ENCODE assay signal across 30 cellular contexts in genomic region chr7:132178393-132178765, GRCh38.
"Had no signal": no experiment of that assay in that cellular context is flagged by ENCODE, and none has a peak within 500 bp of the region (broad histone marks: within the 10 kb centered on the region; RNA-seq: fewer than 3 reads in every experiment).

No MANE protein-coding gene starts in this region.

- H3K9me3 ChIP-seq: MG63, SJCRH30, SK-N-SH had no signal

- ATAC-seq: activated CD8-positive, alpha-beta memory T cell treated with anti-CD3 and anti-CD28 coated beads, Interleukin-2, amount 10 ng/mL, durations not matched to agents 7 days and 5 days; Panc1; Right ventricle myocardium inferior had no signal

- H3K9me3 Mint-ChIP-seq: activated B cell treated with CpG ODN at 0.5 μM for 24 hours; activated CD4-positive, alpha-beta T cell treated with anti-CD3 and anti-CD28 coated beads, Interleukin-2, amount 10 ng/mL, durations not matched to agents 24 days and 14 days; activated naive CD4-positive, alpha-beta T cell treated with anti-CD3 and anti-CD28 coated beads, Interleukin-2, amount 50 U/mL, for 24 hours; activated T-cell treated with anti-CD3 and anti-CD28 coated beads, Interleukin-2, amount 50 U/mL, for 24 hours; activated T-helper 1 cell treated with anti-CD3 and anti-CD28 coated beads, Interleukin-12 subunit alpha, Interleukin-12 subunit beta, Interleukin-2, Interleukin-4 antibody, amounts not matched to agents 30 ng/mL and 10 ng/mL and 1 ng/mL, durations not matched to agents 14 hours and 24 hours and 36 hours; T-helper 1 cell treated with Interleukin-12 subunit alpha and Interleukin-12 subunit beta and Interleukin-4 antibody, amounts not matched to agents 30 μg/mL and 1 μg/mL, for 36 hours had no signal

- H3K27me3 ChIP-seq: MG63, SJCRH30 had no signal

- H3K36me3 ChIP-seq: MG63, SJCRH30 had no signal

- DNase-seq: activated B cell treated with CpG ODN at 0.5 μM for 24 hours; activated CD4-positive, alpha-beta T cell treated with anti-CD3 and anti-CD28 coated beads for 1 hour; activated CD4-positive, alpha-beta T cell treated with anti-CD3 and anti-CD28 coated beads, Interleukin-2, amount 10 ng/mL, durations not matched to agents 24 days and 14 days; activated CD4-positive, alpha-beta T cell treated with anti-CD3 and anti-CD28 coated beads, Interleukin-2, amount 50 U/mL, for 48 hours; activated CD8-positive, alpha-beta memory T cell treated with anti-CD3 and anti-CD28 coated beads, Interleukin-2, amount 10 ng/mL, durations not matched to agents 7 days and 5 days; activated effector memory CD4-positive, alpha-beta T cell treated with Interleukin-2 at 50 U/mL for 16 hours; activated naive CD4-positive, alpha-beta T cell; activated T-cell treated with anti-CD3 and anti-CD28 coated beads, Interleukin-2, amount 50 U/mL, for 24 hours; MG63; MV-4-11; NCI-H1092 treated with DMSO at 0.1 percent for 48 hours; NCI-H1417 treated with DMSO at 0.1 percent for 48 hours; NCI-H1694; NCI-H2029; NCI-H2107; NCI-H2171 treated with DMSO at 0.1 percent for 48 hours; NCI-H226; NCI-H526; NCI-H774; OCI-M1; RPMI8226; SJCRH30; SK-N-SH; SW 1271 had no signal

- H3K27ac ChIP-seq: SJCRH30 had no signal

- H3K4me1 Mint-ChIP-seq: activated B cell treated with CpG ODN at 0.5 μM for 24 hours; activated CD4-positive, alpha-beta T cell treated with anti-CD3 and anti-CD28 coated beads, Interleukin-2, amount 10 ng/mL, durations not matched to agents 24 days and 14 days; activated CD8-positive, alpha-beta memory T cell treated with anti-CD3 and anti-CD28 coated beads, Interleukin-2, amount 10 ng/mL, durations not matched to agents 7 days and 5 days; activated naive CD4-positive, alpha-beta T cell treated with anti-CD3 and anti-CD28 coated beads, Interleukin-2, amount 50 U/mL, for 24 hours had no signal

- H3K36me3 Mint-ChIP-seq: activated CD8-positive, alpha-beta memory T cell treated with anti-CD3 and anti-CD28 coated beads, Interleukin-2, amount 10 ng/mL, durations not matched to agents 7 days and 5 days; activated naive CD4-positive, alpha-beta T cell treated with anti-CD3 and anti-CD28 coated beads, Interleukin-2, amount 50 U/mL, for 24 hours had no signal

- H3K4me1 ChIP-seq: SJCRH30 had no signal

- FAIRE-seq: bronchial epithelial cell had no signal

- H3K4me3 Mint-ChIP-seq: activated B cell treated with CpG ODN at 0.5 μM for 24 hours; activated CD4-positive, alpha-beta T cell treated with anti-CD3 and anti-CD28 coated beads, Interleukin-2, amount 10 ng/mL, durations not matched to agents 24 days and 14 days; activated CD8-positive, alpha-beta memory T cell treated with anti-CD3 and anti-CD28 coated beads, Interleukin-2, amount 10 ng/mL, durations not matched to agents 7 days and 5 days; activated naive CD4-positive, alpha-beta T cell treated with anti-CD3 and anti-CD28 coated beads, Interleukin-2, amount 50 U/mL, for 24 hours; activated T-cell treated with anti-CD3 and anti-CD28 coated beads, Interleukin-2, amount 50 U/mL, for 24 hours; activated T-helper 1 cell treated with anti-CD3 and anti-CD28 coated beads, Interleukin-12 subunit alpha, Interleukin-12 subunit beta, Interleukin-2, Interleukin-4 antibody, amounts not matched to agents 30 ng/mL and 10 ng/mL and 1 ng/mL, durations not matched to agents 14 hours and 24 hours and 36 hours; T-helper 1 cell treated with Interleukin-12 subunit alpha and Interleukin-12 subunit beta and Interleukin-4 antibody, amounts not matched to agents 30 μg/mL and 1 μg/mL, for 36 hours had no signal

- H3K27ac Mint-ChIP-seq: activated B cell treated with CpG ODN at 0.5 μM for 24 hours; activated CD4-positive, alpha-beta T cell treated with anti-CD3 and anti-CD28 coated beads, Interleukin-2, amount 10 ng/mL, durations not matched to agents 24 days and 14 days; activated CD8-positive, alpha-beta memory T cell treated with anti-CD3 and anti-CD28 coated beads, Interleukin-2, amount 10 ng/mL, durations not matched to agents 7 days and 5 days; activated naive CD4-positive, alpha-beta T cell treated with anti-CD3 and anti-CD28 coated beads, Interleukin-2, amount 50 U/mL, for 24 hours; activated T-cell treated with anti-CD3 and anti-CD28 coated beads, Interleukin-2, amount 50 U/mL, for 24 hours; activated T-helper 1 cell treated with anti-CD3 and anti-CD28 coated beads, Interleukin-12 subunit alpha, Interleukin-12 subunit beta, Interleukin-2, Interleukin-4 antibody, amounts not matched to agents 30 ng/mL and 10 ng/mL and 1 ng/mL, durations not matched to agents 14 hours and 24 hours and 36 hours; T-helper 1 cell treated with Interleukin-12 subunit alpha and Interleukin-12 subunit beta and Interleukin-4 antibody, amounts not matched to agents 30 μg/mL and 1 μg/mL, for 36 hours had no signal

- H3K27me3 Mint-ChIP-seq: activated B cell treated with CpG ODN at 0.5 μM for 24 hours; activated CD4-positive, alpha-beta T cell treated with anti-CD3 and anti-CD28 coated beads, Interleukin-2, amount 10 ng/mL, durations not matched to agents 24 days and 14 days; activated CD8-positive, alpha-beta memory T cell treated with anti-CD3 and anti-CD28 coated beads, Interleukin-2, amount 10 ng/mL, durations not matched to agents 7 days and 5 days; activated naive CD4-positive, alpha-beta T cell treated with anti-CD3 and anti-CD28 coated beads, Interleukin-2, amount 50 U/mL, for 24 hours; activated T-cell treated with anti-CD3 and anti-CD28 coated beads, Interleukin-2, amount 50 U/mL, for 24 hours had no signal

- H3K4me3 ChIP-seq: MG63, SJCRH30 had no signal
